26 cellular contexts compared by ENCODE assay signal in genomic region chr7:84111842-84112241, GRCh38.
DNase-seq lines count a peak whose midpoint lies in the region; ATAC-seq, FAIRE-seq and TF ChIP-seq lines count a peak whose summit lies in the region.
"Had no signal": no experiment of that assay in that cellular context is flagged by ENCODE, and none has a peak within 500 bp of the region (broad histone marks: within the 10 kb centered on the region; RNA-seq: fewer than 3 reads in every experiment).

No MANE protein-coding gene starts in this region.

- TF ChIP-seq EP300 in H1 (IDR thresholded peaks at IDR 0.05; ENCODE audit: borderline replicate concordance in 1 of 2, low read depth in 2 of 2, low read length in 2 of 2): no peak

- H3K27ac ChIP-seq in HUES64 (ENCODE audit: low read depth, low read length) (peak overlapping the region; percentile 9; the same call in 1 of the 2 replicates), H1 (ENCODE audit: low read depth, low read length) (no peak overlapping the region), aorta (ENCODE audit: low read depth in 1 of 2, low read length in 2 of 2) (no peak overlapping the region)
- H3K27ac ChIP-seq: 22Rv1; BLaER1 treated with 17β-estradiol and CSF1 and Interleukin-3, amounts not matched to agents 10 nM and 100 nM; PC-9; RWPE1; SJCRH30 had no signal

- H3K18ac ChIP-seq in H1 (ENCODE audit: extremely low read depth, low read length): no peak overlapping the region

- no peaks in the 10 kb centered on the region for H3K27me3 Mint-ChIP-seq in nephron (ENCODE audit: low read depth)
- H3K27me3 Mint-ChIP-seq: CD4-positive, alpha-beta memory T cell had no signal

- H2BK120ac ChIP-seq in H1 (replicated peaks; ENCODE audit: low read depth, low read length): no peak overlapping the region

- TF ChIP-seq POLR2A in H1 (IDR thresholded peaks at IDR 0.05; ENCODE audit: control extremely low read depth in 1 of 2, low read depth in 2 of 2, low read length in 2 of 2): no peak

- no peak overlapping the region for H3K14ac ChIP-seq in H1 (ENCODE audit: insufficient read length)

- H2AFZ ChIP-seq in H1 (ENCODE audit: low read length): no peak overlapping the region
- H2AFZ ChIP-seq: PC-9 had no signal

- no peak overlapping the region for H3K56ac ChIP-seq in H1 (replicated peaks; ENCODE audit: insufficient read length, low read depth, low read length)

- TF ChIP-seq CTCF in H1 (IDR thresholded peaks at IDR 0.05; ENCODE audit: control extremely low read depth in 1 of 3, insufficient read depth in 1 of 3, low read depth in 1 of 3, low read length in 3 of 3) (no peak), nephron (IDR thresholded peaks at IDR 0.05; ENCODE audit: unreplicated experiment in 3 of 3) (no peak)

- H3K36me3 ChIP-seq in HUES64 (ENCODE audit: insufficient read depth, low read length) (peaks cover 10% of the 10 kb centered on the region; the same call in 1 of the 2 replicates), H1 (ENCODE audit: control insufficient read depth in 2 of 4, insufficient read depth in 4 of 4, low read length in 3 of 4) (peaks cover 0 to 5% (median 0%) of the 10 kb centered on the region in 4 experiments; a peak in 1 of 8 replicates), aorta (ENCODE audit: control insufficient read depth in 1 of 2, insufficient read depth in 2 of 2, low read length in 1 of 2) (no peaks in the 10 kb centered on the region)
- H3K36me3 ChIP-seq: BLaER1 treated with 17β-estradiol and CSF1 and Interleukin-3, amounts not matched to agents 10 nM and 100 nM; SJCRH30 had no signal

- no peak overlapping the region for H2AK5ac ChIP-seq in H1 (ENCODE audit: low read depth, low read length)

- ATAC-seq in HG02763 (IDR thresholded peaks at IDR 0.05; ENCODE audit: unreplicated experiment) (no peak), aorta (ENCODE audit: low FRiP score) (no peak), GM21447 (IDR thresholded peaks at IDR 0.05; ENCODE audit: unreplicated experiment) (no peak)

- H3K9me3 ChIP-seq in HUES64 (ENCODE audit: insufficient read depth, low read depth, low read length) (no peaks in the 10 kb centered on the region), H1 (ENCODE audit: insufficient read depth in 2 of 2, low read depth in 1 of 2, low read length in 1 of 2) (no peaks in the 10 kb centered on the region), aorta (ENCODE audit: control insufficient read depth, low read length) (no peaks in the 10 kb centered on the region)
- H3K9me3 ChIP-seq: BLaER1 treated with 17β-estradiol and CSF1 and Interleukin-3, amounts not matched to agents 10 nM and 100 nM; MG63; SJCRH30 had no signal

- H3K27me3 ChIP-seq in HUES64 (ENCODE audit: insufficient read depth, low read length) (no peaks in the 10 kb centered on the region), H1 (replicated peaks in 1 of 4; ENCODE audit: control insufficient read depth in 3 of 4, extremely low read depth in 1 of 4, insufficient read depth in 3 of 4, low read length in 3 of 4) (no peaks in the 10 kb centered on the region), aorta (ENCODE audit: control insufficient read depth in 1 of 2, insufficient read depth in 2 of 2, low read length in 1 of 2) (no peaks in the 10 kb centered on the region)
- H3K27me3 ChIP-seq: BLaER1 treated with 17β-estradiol and CSF1 and Interleukin-3, amounts not matched to agents 10 nM and 100 nM; MG63; SJCRH30 had no signal

- no peak overlapping the region for H3K4me2 ChIP-seq in H1 (ENCODE audit: insufficient read depth in 1 of 2, low read depth in 2 of 2, low read length in 2 of 2)
- H3K4me2 ChIP-seq: BLaER1 treated with 17β-estradiol and CSF1 and Interleukin-3, amounts not matched to agents 10 nM and 100 nM; PC-9 had no signal

- DNase-seq in DMS 273 (lab: John Stamatoyannopoulos, UW; ENCODE audit: unreplicated experiment) (peak; percentile 61), DMS 273 treated with DMSO at 0.1 percent for 48 hours (lab: John Stamatoyannopoulos, UW) (no peak), H1 (ENCODE audit: low read depth in 1 of 2, low spot score in 2 of 2) (no peak), aorta (no peak)
- DNase-seq: ACHN; CD4-positive, alpha-beta memory T cell; H7; Kasumi-1; MG63; NCI-H1417 treated with DMSO at 0.1 percent for 48 hours; NCI-H187; NCI-H226; NCI-H510A treated with DMSO at 0.1 percent for 48 hours; NCI-H748 treated with DMSO at 0.1 percent for 48 hours; PC-9; SJCRH30 had no signal

- H3K4me3 ChIP-seq in HUES64 (ENCODE audit: low read length) (no peak overlapping the region), H1 (ENCODE audit: extremely low read depth in 1 of 4, insufficient read depth in 2 of 4, low read depth in 3 of 4, low read length in 4 of 4) (no peak overlapping the region), aorta (ENCODE audit: low read length in 2 of 2) (no peak overlapping the region)
- H3K4me3 ChIP-seq: BLaER1 treated with 17β-estradiol and CSF1 and Interleukin-3, amounts not matched to agents 10 nM and 100 nM; MG63; PC-9; SJCRH30 had no signal

- peak overlapping the region; percentile 87 for H4K5ac ChIP-seq in H1 (ENCODE audit: insufficient read length, low read depth, low read length)

- no peak for TF ChIP-seq RAD21 in H1 (IDR thresholded peaks at IDR 0.05 in 1 of 2, conservative IDR thresholded peaks at IDR 0.05 in 1 of 2; ENCODE audit: low read depth in 2 of 2, low read length in 2 of 2)

- H3K79me1 ChIP-seq in H1 (ENCODE audit: low read depth, low read length): no peaks in the 10 kb centered on the region

- H3K27ac Mint-ChIP-seq in nephron: peak overlapping the region in 2 of 3 experiments; percentile 57 to 61
- H3K27ac Mint-ChIP-seq: CD4-positive, alpha-beta memory T cell had no signal

- H2BK15ac ChIP-seq in H1 (ENCODE audit: low read length): no peak overlapping the region

- H3K23ac ChIP-seq in H1 (ENCODE audit: insufficient read length): no peak overlapping the region

- H4K91ac ChIP-seq in H1 (replicated peaks; ENCODE audit: insufficient read length, low read length): no peak overlapping the region

- no peak for FAIRE-seq in H1 (lab: Jason Lieb, UNC)
- FAIRE-seq: G401.6, GM12892, GM18507 had no signal

- H3K4me3 Mint-ChIP-seq in nephron: no peak overlapping the region
- H3K4me3 Mint-ChIP-seq: CD4-positive, alpha-beta memory T cell had no signal

- POLR2A ChIA-PET in H1 (lab: Charles Lee; ENCODE audit: partially characterized antibody): interaction anchor here (1.2 kb wide), 1 partner anchor 10 kb away, joined by 3 read pairs; no protein-coding TSS in a partner anchor

- no peaks in the 10 kb centered on the region for H3K23me2 ChIP-seq in H1 (ENCODE audit: low read depth, low read length)

- no peak overlapping the region for H2BK12ac ChIP-seq in H1 (ENCODE audit: low read depth, low read length)

- no peaks in the 10 kb centered on the region for H3K9me3 Mint-ChIP-seq in nephron

- H3K79me2 ChIP-seq in H1 (ENCODE audit: control insufficient read depth in 1 of 2, insufficient read depth in 2 of 2, low read length in 2 of 2): no peaks in the 10 kb centered on the region

- CTCF ChIA-PET in H1 (lab: Charles Lee; ENCODE audit: partially characterized antibody): interaction anchor here (0.7 to 1.0 kb wide), 3 partner anchors 11 to 376 kb away, joined by 3 read pairs; no protein-coding TSS in a partner anchor

- H2BK20ac ChIP-seq in H1 (ENCODE audit: low read length): no peak overlapping the region

- intact Hi-C loops in aorta (cut with DNase I): no loop called here

- H4K8ac ChIP-seq in H1 (ENCODE audit: extremely low read depth, insufficient read depth, low read length): no peak overlapping the region

- no peak overlapping the region for H3K4ac ChIP-seq in H1 (replicated peaks; ENCODE audit: insufficient read length, low read depth, low read length)

- H3K36me3 Mint-ChIP-seq in nephron (ENCODE audit: low read depth): peaks cover 21% of the 10 kb centered on the region
- H3K36me3 Mint-ChIP-seq: CD4-positive, alpha-beta memory T cell had no signal

- no peaks in the 10 kb centered on the region for H4K20me1 ChIP-seq in H1 (replicated peaks in 1 of 2; ENCODE audit: control insufficient read depth in 1 of 2, insufficient read depth in 2 of 2, low read length in 2 of 2)
- H4K20me1 ChIP-seq: BLaER1 treated with 17β-estradiol and CSF1 and Interleukin-3, amounts not matched to agents 10 nM and 100 nM had no signal

- peaks cover 32% of the 10 kb centered on the region for H3K4me1 Mint-ChIP-seq in nephron
- H3K4me1 Mint-ChIP-seq: CD4-positive, alpha-beta memory T cell had no signal

- H3K4me1 ChIP-seq in HUES64 (ENCODE audit: insufficient read depth, low read length) (peaks cover 79% of the 10 kb centered on the region), H1 (replicated peaks in 1 of 4; ENCODE audit: control insufficient read depth in 3 of 4, insufficient read depth in 4 of 4, low read length in 3 of 4) (peaks cover 4 to 30% (median 12%) of the 10 kb centered on the region in 4 experiments; a peak in 6 of 7 replicates), aorta (ENCODE audit: control insufficient read depth in 1 of 2, insufficient read depth in 2 of 2, low read length in 2 of 2) (no peaks in the 10 kb centered on the region)

- no peak overlapping the region for H2BK5ac ChIP-seq in H1 (ENCODE audit: low read depth, low read length)

- H3K9ac ChIP-seq in HUES64 (ENCODE audit: low read depth, low read length) (no peak overlapping the region), H1 (replicated peaks in 1 of 4; ENCODE audit: extremely low read depth in 1 of 4, low read depth in 3 of 4, low read length in 3 of 4) (no peak overlapping the region)
- H3K9ac ChIP-seq: BLaER1 treated with 17β-estradiol and CSF1 and Interleukin-3, amounts not matched to agents 10 nM and 100 nM had no signal

TF ChIP-seq in H1, 55 proteins besides CTCF, POLR2A, EP300 and RAD21 (continues in another document):
- TF ChIP-seq POU5F1 (IDR thresholded peaks at IDR 0.05; ENCODE audit: low read depth, low read length) (no peak), YY1 (IDR thresholded peaks at IDR 0.05; ENCODE audit: low read depth, low read length) (no peak), PHF8 (conservative IDR thresholded peaks at IDR 0.05; ENCODE audit: low read depth, low read length) (no peak), RFX5 (IDR thresholded peaks at IDR 0.05; ENCODE audit: borderline replicate concordance, low read depth, low read length) (no peak), TEAD4 (IDR thresholded peaks at IDR 0.05; ENCODE audit: low read depth, low read length) (no peak), BCL11A (IDR thresholded peaks at IDR 0.05; ENCODE audit: low read depth in 2 of 2, low read length in 2 of 2) (no peak)
